25 cellular contexts compared by ENCODE assay signal in the genomic region with DNA sequence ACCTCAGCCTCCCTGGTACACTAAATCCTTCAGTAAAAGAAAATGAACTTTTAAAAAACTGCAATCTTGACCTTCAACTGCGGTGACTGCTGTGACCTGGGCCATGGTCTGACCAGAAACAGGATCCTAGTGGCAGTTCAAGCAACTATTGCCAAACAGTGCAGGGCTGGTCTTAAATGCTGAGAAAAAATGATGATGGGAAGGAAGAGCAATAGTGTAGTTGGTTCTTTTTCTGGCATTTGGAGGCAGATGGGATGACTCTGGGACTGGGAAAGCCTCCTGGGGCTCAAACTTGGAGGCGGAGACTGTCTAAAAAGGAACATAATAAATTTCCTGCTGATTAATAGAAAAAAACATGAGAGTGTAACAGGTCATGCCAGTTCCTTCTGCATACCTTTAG. TPM values are rescaled to one million over a fixed set of nuclear protein-coding genes. Genes with fewer than 3 reads are reported as not detected.
DNase-seq lines count a peak whose midpoint lies in the region; ATAC-seq, FAIRE-seq and TF ChIP-seq lines count a peak whose summit lies in the region.
"Had no signal": no experiment of that assay in that cellular context is flagged by ENCODE, and none has a peak within 500 bp of the region (broad histone marks: within the 10 kb centered on the region; RNA-seq: fewer than 3 reads in every experiment).

No MANE protein-coding gene starts in this region.

- H3K9me3 Mint-ChIP-seq in activated CD4-positive, alpha-beta T cell treated with anti-CD3 and anti-CD28 coated beads, Interleukin-2, amount 10 ng/mL, durations not matched to agents 24 days and 14 days, result no peaks in the 10 kb centered on the region
- H3K9me3 Mint-ChIP-seq: activated naive CD8-positive, alpha-beta T cell treated with anti-CD3 and anti-CD28 coated beads, Interleukin-2, amount 50 U/mL, for 24 hours; activated T-helper 2 cell treated with anti-CD3 and anti-CD28 coated beads, Interferon-gamma antibody, Interleukin-2, Interleukin-4, amounts not matched to agents 10 μg/mL and 5 μg/mL and 100 μg/mL, durations not matched to agents 14 hours and 24 hours and 36 hours; CD4-positive, CD25-positive, alpha-beta regulatory T cell; central memory CD8-positive, alpha-beta T cell; natural killer cell; T-cell had no signal

- H3K9me3 ChIP-seq in heart right ventricle, result no peaks in the 10 kb centered on the region
- H3K9me3 ChIP-seq: A549, esophagus squamous epithelium, prostate gland had no signal

- no peak for FAIRE-seq in D721Med (lab: Jason Lieb, UNC)
- FAIRE-seq: A549, islet of Langerhans had no signal

- WGBS in adipose tissue, 3 donors, result 48 to 49% (median 49%) methylated on average over 2 of the region's 2 CpGs
- WGBS in heart right ventricle, 2 donors, result 39 to 44% methylated on average over 2 of the region's 2 CpGs

- H3K27ac ChIP-seq in adipose tissue (ENCODE audit: low read depth, low read length) (peak overlapping the region; percentile 9), heart right ventricle (peak overlapping the region in 4 of 10 donors; percentile 13 to 43 (median 28))
- H3K27ac ChIP-seq: prostate gland had no signal

- no peak overlapping the region for H3K4me3 ChIP-seq in heart right ventricle
- H3K4me3 ChIP-seq: A549, esophagus squamous epithelium, prostate gland had no signal

- no peaks in the 10 kb centered on the region for H3K36me3 Mint-ChIP-seq in activated CD4-positive, alpha-beta T cell treated with anti-CD3 and anti-CD28 coated beads, Interleukin-2, amount 10 ng/mL, durations not matched to agents 24 days and 14 days (ENCODE audit: low read depth)
- H3K36me3 Mint-ChIP-seq: CD4-positive, CD25-positive, alpha-beta regulatory T cell; natural killer cell; T-cell had no signal

- no peak for DNase-seq in activated CD4-positive, alpha-beta T cell treated with anti-CD3 and anti-CD28 coated beads, Interleukin-2, amount 10 ng/mL, durations not matched to agents 24 days and 14 days
- DNase-seq in activated CD4-positive, alpha-beta T cell treated with anti-CD3 and anti-CD28 coated beads, Interleukin-2, amount 50 U/mL, for 4 hours, result no peak
- DNase-seq in heart right ventricle (no peak), sciatic nerve (ENCODE audit: low spot score) (no peak), D721Med (ENCODE audit: insufficient read length, low spot score) (no peak)
- DNase-seq: activated CD4-positive, alpha-beta T cell treated with anti-CD3 and anti-CD28 coated beads for 4 hours; activated naive CD8-positive, alpha-beta T cell treated with anti-CD3 and anti-CD28 coated beads, Interleukin-2, amount 50 U/mL, for 24 hours; CD4-positive, CD25-positive, alpha-beta regulatory T cell; effector CD4-positive, alpha-beta T cell; esophagus squamous epithelium; head of caudate nucleus; Karpas-422; natural killer cell; NCI-H1105; NCI-H2107; NCI-H526 treated with DMSO at 0.1 percent for 48 hours; T-cell had no signal

- H3K27ac Mint-ChIP-seq in activated CD4-positive, alpha-beta T cell treated with anti-CD3 and anti-CD28 coated beads, Interleukin-2, amount 10 ng/mL, durations not matched to agents 24 days and 14 days, result peak overlapping the region; percentile 1
- H3K27ac Mint-ChIP-seq: activated naive CD8-positive, alpha-beta T cell treated with anti-CD3 and anti-CD28 coated beads, Interleukin-2, amount 50 U/mL, for 24 hours; activated T-helper 2 cell treated with anti-CD3 and anti-CD28 coated beads, Interferon-gamma antibody, Interleukin-2, Interleukin-4, amounts not matched to agents 10 μg/mL and 5 μg/mL and 100 μg/mL, durations not matched to agents 14 hours and 24 hours and 36 hours; natural killer cell; T-cell had no signal

- intact Hi-C loops in activated CD4-positive, alpha-beta T cell treated with anti-CD3 and anti-CD28 coated beads, Interleukin-2, amount 10 ng/mL, durations not matched to agents 24 days and 14 days (cut with micrococcal nuclease), result no loop called here
- intact Hi-C loops in heart right ventricle (cut with DNase I) (loop anchor here in 1 of 10 donors (10.0 kb wide), 1 partner anchor 85 kb away; no protein-coding TSS in a partner anchor), sciatic nerve (cut with DNase I) (no loop called here)

- peaks cover 3% of the 10 kb centered on the region for H3K4me1 Mint-ChIP-seq in activated CD4-positive, alpha-beta T cell treated with anti-CD3 and anti-CD28 coated beads, Interleukin-2, amount 10 ng/mL, durations not matched to agents 24 days and 14 days
- H3K4me1 Mint-ChIP-seq: activated naive CD8-positive, alpha-beta T cell treated with anti-CD3 and anti-CD28 coated beads, Interleukin-2, amount 50 U/mL, for 24 hours; central memory CD8-positive, alpha-beta T cell; natural killer cell had no signal

- no peaks in the 10 kb centered on the region for H3K27me3 ChIP-seq in heart right ventricle
- H3K27me3 ChIP-seq: esophagus squamous epithelium had no signal

- peaks cover 0 to 21% (median 10%) of the 10 kb centered on the region in 9 donors for H3K4me1 ChIP-seq in heart right ventricle
- H3K4me1 ChIP-seq: prostate gland had no signal

- TF ChIP-seq CTCF in heart right ventricle (IDR thresholded peaks at IDR 0.05) (no peak), D721Med (IDR thresholded peaks at IDR 0.05; ENCODE audit: insufficient read depth, missing control alignments) (no peak)

- no peak overlapping the region for H3K4me3 Mint-ChIP-seq in activated CD4-positive, alpha-beta T cell treated with anti-CD3 and anti-CD28 coated beads, Interleukin-2, amount 10 ng/mL, durations not matched to agents 24 days and 14 days
- H3K4me3 Mint-ChIP-seq: activated naive CD8-positive, alpha-beta T cell treated with anti-CD3 and anti-CD28 coated beads, Interleukin-2, amount 50 U/mL, for 24 hours; CD4-positive, CD25-positive, alpha-beta regulatory T cell; central memory CD8-positive, alpha-beta T cell; natural killer cell; T-cell had no signal

- H3K36me3 ChIP-seq in heart right ventricle, result no peaks in the 10 kb centered on the region
- H3K36me3 ChIP-seq: esophagus squamous epithelium, prostate gland had no signal

- peaks cover 15% of the 10 kb centered on the region for H3K27me3 Mint-ChIP-seq in activated CD4-positive, alpha-beta T cell treated with anti-CD3 and anti-CD28 coated beads, Interleukin-2, amount 10 ng/mL, durations not matched to agents 24 days and 14 days
- H3K27me3 Mint-ChIP-seq: activated naive CD8-positive, alpha-beta T cell treated with anti-CD3 and anti-CD28 coated beads, Interleukin-2, amount 50 U/mL, for 24 hours; central memory CD8-positive, alpha-beta T cell; T-cell had no signal

- peak in 7 of 8 donors; percentile 11 to 60 (median 55) for ATAC-seq in heart right ventricle
- ATAC-seq in sciatic nerve, result peak; percentile 84
- no peak for ATAC-seq in GM21390 (IDR thresholded peaks at IDR 0.05; ENCODE audit: unreplicated experiment)
- no peak for ATAC-seq in GM21528 (IDR thresholded peaks at IDR 0.05; ENCODE audit: low FRiP score, unreplicated experiment)
- ATAC-seq: activated naive CD8-positive, alpha-beta T cell treated with anti-CD3 and anti-CD28 coated beads, Interleukin-2, amount 50 U/mL, for 24 hours; natural killer cell; T-cell had no signal

RNA-seq across cellular contexts. Expression of gene CHN1, which starts 45.4 kb away (rescaled TPM):
- total RNA-seq in activated CD4-positive, alpha-beta T cell treated with anti-CD3 and anti-CD28 coated beads, Interleukin-2, amount 10 ng/mL, durations not matched to agents 24 days and 14 days, result 3.1 and 5.1 TPM in 2 replicates
- polyA plus RNA-seq in adipose tissue (10 to 100 TPM in 1 of 3 donors, 1 to 10 TPM in 2; 3.0 to 11.1 (median 7.3) TPM), heart right ventricle (1 to 10 TPM; 7.1 to 7.9 TPM)
- total RNA-seq in heart right ventricle (10 to 100 TPM in 8 of 10 donors, 1 to 10 TPM in 2; 6.1 to 26.5 (median 17.7) TPM), sciatic nerve (38.4 TPM)

Comparison
In these comparisons a context has a peak if more than half of its experiments do, and no peak if none do; other contexts are left out.
1. ATAC-seq: peak in heart right ventricle (7 of 8) and sciatic nerve (single experiment); none in GM21390 (single experiment) and GM21528 (single experiment).